ENCODE assay signal across 10 cellular contexts in the genomic region with DNA sequence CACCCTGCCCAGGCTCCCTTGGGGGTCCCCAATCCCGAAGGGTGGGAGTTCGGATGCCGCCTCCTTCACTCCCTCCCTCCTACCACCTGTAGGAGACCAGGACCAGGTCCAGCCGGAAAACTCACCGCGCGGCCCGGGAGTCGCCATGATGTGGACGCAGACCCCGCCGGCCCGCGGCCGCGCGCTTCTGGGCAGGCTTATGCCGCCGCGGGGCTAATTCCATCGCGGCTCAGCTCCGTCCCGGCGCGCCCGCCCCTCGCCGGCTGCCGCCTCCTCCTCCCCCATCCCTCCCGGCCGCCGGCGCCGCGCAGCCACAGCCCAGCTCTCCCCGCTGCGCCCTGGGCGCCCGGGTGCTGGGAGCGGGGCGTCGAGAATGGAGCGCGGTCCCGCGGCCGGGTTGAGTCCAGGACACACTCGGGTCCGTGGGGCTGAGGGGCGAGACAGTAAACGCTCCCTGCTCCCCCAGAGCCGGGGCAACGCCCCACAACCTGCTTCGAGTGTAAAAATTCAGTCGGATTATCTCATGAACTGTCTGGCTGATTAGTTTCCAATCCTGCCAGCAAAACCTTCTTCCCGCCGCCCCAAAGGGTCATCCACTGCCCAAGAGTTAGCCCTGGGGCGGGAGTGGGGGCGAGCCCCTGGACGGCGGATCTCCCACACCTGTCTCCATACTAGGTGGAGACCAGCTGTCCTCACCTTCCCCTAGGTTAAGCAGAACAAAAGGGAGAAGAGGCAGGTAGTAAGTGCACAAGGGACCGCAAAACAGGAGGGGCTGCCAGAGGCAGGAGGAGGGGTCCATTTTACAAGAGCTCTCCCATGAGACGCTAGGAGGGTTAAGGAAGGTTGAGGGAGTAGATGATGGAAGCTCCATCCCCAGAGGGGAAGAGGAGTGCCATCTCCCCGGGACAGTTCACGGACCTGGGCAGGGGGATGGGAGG. TPM values are rescaled to one million over a fixed set of nuclear protein-coding genes. Genes with fewer than 3 reads are reported as not detected.
DNase-seq lines count a peak whose midpoint lies in the region; ATAC-seq and TF ChIP-seq lines count a peak whose summit lies in the region.
"Had no signal": no experiment of that assay in that cellular context is flagged by ENCODE, and none has a peak within 500 bp of the region (broad histone marks: within the 10 kb centered on the region; RNA-seq: fewer than 3 reads in every experiment).

A gene (minus strand): TSS at position 189 of the 938 bp plus-strand sequence. CDS start 42 bp downstream, at position 147.

- TF ChIP-seq POLR2A in GM18505 (IDR thresholded peaks at IDR 0.05; ENCODE audit: borderline replicate concordance, extremely low read depth, insufficient read depth, insufficient read length), result no peak

- H3K27ac ChIP-seq in SK-N-MC (no peak within 1 kb of the TSS), cardiac muscle cell (no peak within 1 kb of the TSS), rectal smooth muscle tissue (ENCODE audit: low read depth, low read length) (no peak within 1 kb of the TSS)
- H3K27ac ChIP-seq: neutrophil had no signal

- POLR2A ChIA-PET in activated CD8-positive, alpha-beta T cell treated with anti-CD3 and anti-CD28 coated beads for 36 hours (lab: Charles Lee), result interaction anchor here (0.5 kb wide), 1 partner anchor 815 kb away, joined by 3 read pairs; no protein-coding TSS in a partner anchor

- no peak within 1 kb of the TSS for H3K9ac ChIP-seq in SK-N-MC (ENCODE audit: insufficient read length)
- no peak within 1 kb of the TSS for H3K9ac ChIP-seq in rectal smooth muscle tissue (ENCODE audit: low read length)

- H3K4me3 ChIP-seq in SK-N-MC (peak within 1 kb of the TSS; percentile 21; the same call in 1 of the 2 replicates), cardiac muscle cell (peak within 1 kb of the TSS; percentile 43), rectal smooth muscle tissue (ENCODE audit: low read length) (peak within 1 kb of the TSS; percentile 54)

- H3K27me3 ChIP-seq in cardiac muscle cell, result peaks cover 43% of the 10 kb centered on the region
- H3K27me3 ChIP-seq in rectal smooth muscle tissue (ENCODE audit: control insufficient read depth, insufficient read depth, low read length), result no peaks in the 10 kb centered on the region

- H3K27ac Mint-ChIP-seq in activated CD8-positive, alpha-beta T cell treated with anti-CD3 and anti-CD28 coated beads for 36 hours, result no peak within 1 kb of the TSS
- H3K27ac Mint-ChIP-seq: activated B cell treated with CpG ODN at 0.5 μM for 24 hours had no signal

- H3K9me3 ChIP-seq in SK-N-MC (ENCODE audit: low read depth, low read length) (no peaks in the 10 kb centered on the region), cardiac muscle cell (ENCODE audit: low read depth) (no peaks in the 10 kb centered on the region)
- H3K9me3 ChIP-seq: neutrophil had no signal

- no peaks in the 10 kb centered on the region for H3K36me3 Mint-ChIP-seq in activated CD8-positive, alpha-beta T cell treated with anti-CD3 and anti-CD28 coated beads for 36 hours (ENCODE audit: low read depth)

- no peak within 1 kb of the TSS for H3K4me3 Mint-ChIP-seq in activated CD8-positive, alpha-beta T cell treated with anti-CD3 and anti-CD28 coated beads for 36 hours
- H3K4me3 Mint-ChIP-seq: activated B cell treated with CpG ODN at 0.5 μM for 24 hours had no signal

- CTCF ChIA-PET in activated CD8-positive, alpha-beta T cell treated with anti-CD3 and anti-CD28 coated beads for 36 hours (lab: Charles Lee), result no interaction called here

- DNase-seq in ELF-1 (ENCODE audit: low read depth, low spot score) (peak; percentile 84), SK-N-MC (ENCODE audit: low read depth, low spot score) (no peak), cardiac muscle cell (ENCODE audit: low read depth in 1 of 2, low spot score in 1 of 2) (peak; percentile 25 to 80), NCI-H2081 treated with DMSO at 0.1 percent for 48 hours (lab: John Stamatoyannopoulos, UW) (no peak)
- no peak for DNase-seq in activated CD8-positive, alpha-beta T cell treated with anti-CD3 and anti-CD28 coated beads for 36 hours
- DNase-seq: activated B cell treated with CpG ODN at 0.5 μM for 24 hours had no signal

- no peak for ATAC-seq in activated CD8-positive, alpha-beta T cell treated with anti-CD3 and anti-CD28 coated beads for 36 hours
- ATAC-seq in GM21515 (IDR thresholded peaks at IDR 0.05; ENCODE audit: unreplicated experiment), result no peak
- no peak for ATAC-seq in GM18505 (IDR thresholded peaks at IDR 0.05; ENCODE audit: unreplicated experiment)

- H3K27me3 Mint-ChIP-seq in activated CD8-positive, alpha-beta T cell treated with anti-CD3 and anti-CD28 coated beads for 36 hours, result peaks cover 57% of the 10 kb centered on the region

- TF ChIP-seq CTCF in cardiac muscle cell (IDR thresholded peaks at IDR 0.05; ENCODE audit: low read depth, low read length), result no peak
- no peak for TF ChIP-seq CTCF in activated CD8-positive, alpha-beta T cell treated with anti-CD3 and anti-CD28 coated beads for 36 hours (IDR thresholded peaks at IDR 0.05)

- H3K4me1 ChIP-seq in cardiac muscle cell (ENCODE audit: low read depth) (no peaks in the 10 kb centered on the region), rectal smooth muscle tissue (ENCODE audit: control insufficient read depth, insufficient read depth, low read length) (no peaks in the 10 kb centered on the region)

- intact Hi-C loops in activated CD8-positive, alpha-beta T cell treated with anti-CD3 and anti-CD28 coated beads for 36 hours (cut with micrococcal nuclease), result no loop called here

- H3K36me3 ChIP-seq in SK-N-MC (ENCODE audit: insufficient read depth, low read length) (no peaks in the 10 kb centered on the region), cardiac muscle cell (no peaks in the 10 kb centered on the region), rectal smooth muscle tissue (ENCODE audit: control insufficient read depth, insufficient read depth, low read length) (no peaks in the 10 kb centered on the region)
- H3K36me3 ChIP-seq: neutrophil had no signal

- H3K9me3 Mint-ChIP-seq in activated CD8-positive, alpha-beta T cell treated with anti-CD3 and anti-CD28 coated beads for 36 hours, result no peaks in the 10 kb centered on the region
- H3K9me3 Mint-ChIP-seq: activated B cell treated with CpG ODN at 0.5 μM for 24 hours had no signal

- H3K4me1 Mint-ChIP-seq in activated CD8-positive, alpha-beta T cell treated with anti-CD3 and anti-CD28 coated beads for 36 hours (ENCODE audit: low read depth), result peaks cover 2% of the 10 kb centered on the region
- H3K4me1 Mint-ChIP-seq: activated B cell treated with CpG ODN at 0.5 μM for 24 hours had no signal

RNA-seq across cellular contexts. Expression of the gene that starts here (rescaled TPM):
- 0.21 and 0.63 TPM in 2 replicates for total RNA-seq in cardiac muscle cell
- polyA plus RNA-seq in cardiac muscle cell, result not detected in 2 replicates
- total RNA-seq in activated CD8-positive, alpha-beta T cell treated with anti-CD3 and anti-CD28 coated beads for 36 hours, result not detected
- total RNA-seq: activated B cell treated with CpG ODN at 0.5 μM for 24 hours had no signal

Comparison
In these comparisons a context has a peak if more than half of its experiments do, and no peak if none do; other contexts are left out.
1. Peak in DNase-seq and H3K4me3 ChIP-seq in cardiac muscle cell; RNA of the gene not detected or under 1 TPM.